Comparison of ENCODE assay signal across 1 cellular context in genomic region chr1:45395051-45395450, GRCh38.
TF ChIP-seq lines count a peak whose summit lies in the region.

No MANE protein-coding gene starts in this region.

TF ChIP-seq in HepG2, 621 proteins besides CTCF, POLR2A, EP300 and RAD21:
- TF ChIP-seq GABPB1 (CRISPR knock-in tag; IDR thresholded peaks at IDR 0.05) (no peak), KAT7 (CRISPR knock-in tag; IDR thresholded peaks at IDR 0.05; ENCODE audit: borderline replicate concordance) (no peak), ZFP62 (CRISPR knock-in tag; IDR thresholded peaks at IDR 0.05) (no peak), YEATS4 (CRISPR knock-in tag; IDR thresholded peaks at IDR 0.05; ENCODE audit: borderline replicate concordance) (no peak), ZNF792 (CRISPR knock-in tag; IDR thresholded peaks at IDR 0.05) (no peak), ESRRA (CRISPR knock-in tag; IDR thresholded peaks at IDR 0.05; ENCODE audit: low read depth) (no peak), RFXANK (CRISPR knock-in tag; IDR thresholded peaks at IDR 0.05) (no peak), CEBPG (CRISPR knock-in tag; IDR thresholded peaks at IDR 0.05) (peak; percentile 40), ZNF264 (CRISPR knock-in tag; IDR thresholded peaks at IDR 0.05) (no peak), CREM (IDR thresholded peaks at IDR 0.05) (no peak), CREM (CRISPR knock-in tag; IDR thresholded peaks at IDR 0.05) (no peak), ZSCAN22 (CRISPR knock-in tag; IDR thresholded peaks at IDR 0.05) (no peak), AFF4 (CRISPR knock-in tag; IDR thresholded peaks at IDR 0.05) (no peak), CEBPB (IDR thresholded peaks at IDR 0.05; ENCODE audit: borderline replicate concordance, low read depth, low read length) (peak; percentile 69; the same call in 1 of the 2 replicates)
- TF ChIP-seq, protein P1, sequence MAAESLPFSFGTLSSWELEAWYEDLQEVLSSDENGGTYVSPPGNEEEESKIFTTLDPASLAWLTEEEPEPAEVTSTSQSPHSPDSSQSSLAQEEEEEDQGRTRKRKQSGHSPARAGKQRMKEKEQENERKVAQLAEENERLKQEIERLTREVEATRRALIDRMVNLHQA (CRISPR knock-in tag; IDR thresholded peaks at IDR 0.05) = no peak
- TF ChIP-seq, protein P2, sequence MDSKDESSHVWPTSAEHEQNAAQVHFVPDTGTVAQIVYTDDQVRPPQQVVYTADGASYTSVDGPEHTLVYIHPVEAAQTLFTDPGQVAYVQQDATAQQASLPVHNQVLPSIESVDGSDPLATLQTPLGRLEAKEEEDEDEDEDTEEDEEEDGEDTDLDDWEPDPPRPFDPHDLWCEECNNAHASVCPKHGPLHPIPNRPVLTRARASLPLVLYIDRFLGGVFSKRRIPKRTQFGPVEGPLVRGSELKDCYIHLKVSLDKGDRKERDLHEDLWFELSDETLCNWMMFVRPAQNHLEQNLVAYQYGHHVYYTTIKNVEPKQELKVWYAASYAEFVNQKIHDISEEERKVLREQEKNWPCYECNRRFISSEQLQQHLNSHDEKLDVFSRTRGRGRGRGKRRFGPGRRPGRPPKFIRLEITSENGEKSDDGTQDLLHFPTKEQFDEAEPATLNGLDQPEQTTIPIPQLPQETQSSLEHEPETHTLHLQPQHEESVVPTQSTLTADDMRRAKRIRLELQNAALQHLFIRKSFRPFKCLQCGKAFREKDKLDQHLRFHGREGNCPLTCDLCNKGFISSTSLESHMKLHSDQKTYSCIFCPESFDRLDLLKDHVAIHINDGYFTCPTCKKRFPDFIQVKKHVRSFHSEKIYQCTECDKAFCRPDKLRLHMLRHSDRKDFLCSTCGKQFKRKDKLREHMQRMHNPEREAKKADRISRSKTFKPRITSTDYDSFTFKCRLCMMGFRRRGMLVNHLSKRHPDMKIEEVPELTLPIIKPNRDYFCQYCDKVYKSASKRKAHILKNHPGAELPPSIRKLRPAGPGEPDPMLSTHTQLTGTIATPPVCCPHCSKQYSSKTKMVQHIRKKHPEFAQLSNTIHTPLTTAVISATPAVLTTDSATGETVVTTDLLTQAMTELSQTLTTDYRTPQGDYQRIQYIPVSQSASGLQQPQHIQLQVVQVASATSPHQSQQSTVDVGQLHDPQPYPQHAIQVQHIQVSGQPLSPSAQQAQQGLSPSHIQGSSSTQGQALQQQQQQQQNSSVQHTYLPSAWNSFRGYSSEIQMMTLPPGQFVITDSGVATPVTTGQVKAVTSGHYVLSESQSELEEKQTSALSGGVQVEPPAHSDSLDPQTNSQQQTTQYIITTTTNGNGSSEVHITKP (CRISPR knock-in tag; IDR thresholded peaks at IDR 0.05; ENCODE audit: low read depth) = no peak
- TF ChIP-seq, protein P3, sequence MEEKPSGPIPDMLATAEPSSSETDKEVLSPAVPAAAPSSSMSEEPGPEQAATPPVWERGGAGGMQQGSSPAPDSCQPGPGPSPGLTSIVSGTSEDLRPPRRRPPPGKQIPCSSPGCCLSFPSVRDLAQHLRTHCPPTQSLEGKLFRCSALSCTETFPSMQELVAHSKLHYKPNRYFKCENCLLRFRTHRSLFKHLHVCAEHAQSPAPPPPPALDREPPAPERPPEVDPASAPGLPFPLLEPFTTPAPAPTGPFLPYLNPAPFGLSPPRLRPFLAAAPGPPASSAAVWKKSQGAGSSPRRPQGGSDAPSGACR (CRISPR knock-in tag; IDR thresholded peaks at IDR 0.05) = no peak
